ENCODE assay signal across 12 cellular contexts in genomic region chr2:30267161-30267568, GRCh38. TPM values are rescaled to one million over a fixed set of nuclear protein-coding genes. Genes with fewer than 3 reads are reported as not detected.
DNase-seq lines count a peak whose midpoint lies in the region; ATAC-seq, FAIRE-seq and TF ChIP-seq lines count a peak whose summit lies in the region.
"Had no signal": no experiment of that assay in that cellular context is flagged by ENCODE, and none has a peak within 500 bp of the region (broad histone marks: within the 10 kb centered on the region; RNA-seq: fewer than 3 reads in every experiment).

No MANE protein-coding gene starts in this region.

- no peak overlapping the region for H2AK5ac ChIP-seq in H1 (ENCODE audit: low read depth, low read length)

- H3K14ac ChIP-seq in H1 (ENCODE audit: insufficient read length), result no peak overlapping the region

- H2AFZ ChIP-seq in Loucy (ENCODE audit: low read length), result no peak overlapping the region
- 0 out of 2 replicates have a peak overlapping the region, but pooled peaks have one; percentile 11 for H2AFZ ChIP-seq in H1 (ENCODE audit: low read length)

- intact Hi-C loops in posterior vena cava (cut with DNase I) (loop anchor here in 1 of 2 donors (10.0 kb wide), 1 partner anchor 98 kb away; no protein-coding TSS in a partner anchor), psoas muscle (cut with DNase I) (no loop called here)

- no peaks in the 10 kb centered on the region for H3K36me3 ChIP-seq in Loucy (ENCODE audit: insufficient read depth, low read length)
- no peaks in the 10 kb centered on the region for H3K36me3 ChIP-seq in H1 (ENCODE audit: control insufficient read depth in 2 of 4, insufficient read depth in 4 of 4, low read length in 3 of 4)
- H3K36me3 ChIP-seq in psoas muscle (ENCODE audit: insufficient read depth in 1 of 2, low read depth in 1 of 2), result no peaks in the 10 kb centered on the region

- no peak for TF ChIP-seq RAD21 in H1 (IDR thresholded peaks at IDR 0.05 in 1 of 2, conservative IDR thresholded peaks at IDR 0.05 in 1 of 2; ENCODE audit: low read depth in 2 of 2, low read length in 2 of 2)

- no peak for TF ChIP-seq CTCF in Loucy (conservative IDR thresholded peaks at IDR 0.05; ENCODE audit: low read length)
- no peak for TF ChIP-seq CTCF in H1 (IDR thresholded peaks at IDR 0.05; ENCODE audit: control extremely low read depth in 1 of 3, insufficient read depth in 1 of 3, low read depth in 1 of 3, low read length in 3 of 3)
- no peak for TF ChIP-seq CTCF in psoas muscle (IDR thresholded peaks at IDR 0.05)

- H2BK20ac ChIP-seq in H1 (ENCODE audit: low read length), result no peak overlapping the region

- no peak overlapping the region for H4K5ac ChIP-seq in H1 (ENCODE audit: insufficient read length, low read depth, low read length)

- H3F3A ChIP-seq in Loucy (ENCODE audit: low read depth), result no peaks in the 10 kb centered on the region

- no peak overlapping the region for H3K23ac ChIP-seq in H1 (ENCODE audit: insufficient read length)

- no peaks in the 10 kb centered on the region for H3K23me2 ChIP-seq in H1 (ENCODE audit: low read depth, low read length)

- H3K9me3 ChIP-seq in Loucy (ENCODE audit: insufficient read depth, low read depth, low read length), result no peaks in the 10 kb centered on the region
- no peaks in the 10 kb centered on the region for H3K9me3 ChIP-seq in H1 (ENCODE audit: insufficient read depth in 2 of 2, low read depth in 1 of 2, low read length in 1 of 2)
- H3K9me3 ChIP-seq in psoas muscle, result no peaks in the 10 kb centered on the region

- no peak overlapping the region for H3K56ac ChIP-seq in H1 (replicated peaks; ENCODE audit: insufficient read length, low read depth, low read length)

- H4K20me1 ChIP-seq in Loucy (ENCODE audit: insufficient read depth, low read length, poor library complexity, severe bottlenecking), result no peaks in the 10 kb centered on the region
- H4K20me1 ChIP-seq in H1 (replicated peaks in 1 of 2; ENCODE audit: control insufficient read depth in 1 of 2, insufficient read depth in 2 of 2, low read length in 2 of 2), result no peaks in the 10 kb centered on the region

- WGBS in H1 (ENCODE audit: extremely low coverage in 1 of 2, insufficient coverage in 1 of 2, insufficient read length in 1 of 2, insufficient replicate concordance in 2 of 2, low coverage in 1 of 2, low lambda C conversion rate in 2 of 2, missing lambda C conversion rate in 1 of 2), 2 experiments, result 90% methylated on average over 8 of the region's 8 CpGs; no CpG with 5 or more reads in 1 of the 2 experiments
- WGBS in psoas muscle, 3 donors, result 95 to 96% (median 96%) methylated on average over 8 of the region's 8 CpGs

- peak; percentile 17 to 28 for DNase-seq in activated CD4-positive, alpha-beta T cell treated with anti-CD3 and anti-CD28 coated beads, Interleukin-2, amount 50 U/mL, for 4 hours
- DNase-seq in H1 (ENCODE audit: low read depth in 1 of 2, low spot score in 2 of 2) (no peak), cortex of kidney (lab: John Stamatoyannopoulos, UW) (no peak), posterior vena cava (ENCODE audit: low spot score) (no peak), GM19238 (ENCODE audit: insufficient read length, low spot score) (no peak), psoas muscle (no peak)
- DNase-seq in stimulated activated CD4-positive, alpha-beta T cell treated with anti-CD3 and anti-CD28 coated beads, TNF-alpha, amount 100 ng/mL, for 48 hours (ENCODE audit: low read depth in 3 of 3), result peak; percentile 37 to 60 (median 50)
- DNase-seq: effector CD4-positive, alpha-beta T cell; HCEC 1CT; SHP77 had no signal

- no peak overlapping the region for H3K4ac ChIP-seq in H1 (replicated peaks; ENCODE audit: insufficient read length, low read depth, low read length)

- no peaks in the 10 kb centered on the region for H3K9me2 ChIP-seq in Loucy (replicated peaks; ENCODE audit: low read depth, low read length)

- 0 out of 2 replicates have a peak overlapping the region, but pooled peaks have one; percentile 9 for H2BK12ac ChIP-seq in H1 (ENCODE audit: low read depth, low read length)

- H4K8ac ChIP-seq in H1 (ENCODE audit: extremely low read depth, insufficient read depth, low read length), result no peak overlapping the region

- H3K79me1 ChIP-seq in H1 (ENCODE audit: low read depth, low read length), result no peaks in the 10 kb centered on the region

- no peak overlapping the region for H2BK15ac ChIP-seq in H1 (ENCODE audit: low read length)

- H3K18ac ChIP-seq in H1 (ENCODE audit: extremely low read depth, low read length), result no peak overlapping the region

- H3K27ac ChIP-seq in H1 (ENCODE audit: low read depth, low read length) (no peak overlapping the region), psoas muscle (no peak overlapping the region)

- no peak overlapping the region for H2BK120ac ChIP-seq in H1 (replicated peaks; ENCODE audit: low read depth, low read length)

- H4K91ac ChIP-seq in H1 (replicated peaks; ENCODE audit: insufficient read length, low read length), result no peak overlapping the region

- H3K79me2 ChIP-seq in Loucy (ENCODE audit: insufficient read depth, low read length), result no peaks in the 10 kb centered on the region
- H3K79me2 ChIP-seq in H1 (ENCODE audit: control insufficient read depth in 1 of 2, insufficient read depth in 2 of 2, low read length in 2 of 2), result no peaks in the 10 kb centered on the region

- no peak overlapping the region for H2BK5ac ChIP-seq in H1 (ENCODE audit: low read depth, low read length)

- no peak for ATAC-seq in psoas muscle

- FAIRE-seq in H1 (lab: Jason Lieb, UNC), result no peak
- FAIRE-seq: HTR-8/SVneo had no signal

- TF ChIP-seq POLR2A in H1 (IDR thresholded peaks at IDR 0.05; ENCODE audit: control extremely low read depth in 1 of 2, low read depth in 2 of 2, low read length in 2 of 2), result no peak

- peak overlapping the region; percentile 71 for H3K4me2 ChIP-seq in Loucy (ENCODE audit: low read depth, low read length, poor library complexity, severe bottlenecking)
- no peak overlapping the region for H3K4me2 ChIP-seq in H1 (ENCODE audit: insufficient read depth in 1 of 2, low read depth in 2 of 2, low read length in 2 of 2)

- POLR2A ChIA-PET in H1 (lab: Charles Lee; ENCODE audit: partially characterized antibody), result no interaction called here

- H3K9ac ChIP-seq in Loucy (ENCODE audit: low read depth, low read length, poor library complexity, severe bottlenecking), result no peak overlapping the region
- no peak overlapping the region for H3K9ac ChIP-seq in H1 (replicated peaks in 1 of 4; ENCODE audit: extremely low read depth in 1 of 4, low read depth in 3 of 4, low read length in 3 of 4)

- CTCF ChIA-PET in H1 (lab: Charles Lee; ENCODE audit: partially characterized antibody), result interaction anchor here (0.8 to 1.9 kb wide), 4 partner anchors 9 to 59 kb away, joined by 3 to 5 read pairs (median 4); no protein-coding TSS in a partner anchor

- peaks cover 25% of the 10 kb centered on the region for H3K4me1 ChIP-seq in Loucy (ENCODE audit: insufficient read depth, low read length, poor library complexity, severe bottlenecking)
- peaks cover 0 to 5% (median 2%) of the 10 kb centered on the region in 4 experiments; a peak in 3 of 7 replicates for H3K4me1 ChIP-seq in H1 (replicated peaks in 1 of 4; ENCODE audit: control insufficient read depth in 3 of 4, insufficient read depth in 4 of 4, low read length in 3 of 4)
- no peaks in the 10 kb centered on the region for H3K4me1 ChIP-seq in psoas muscle

- H3K27me3 ChIP-seq in Loucy (ENCODE audit: insufficient read depth, low read length, poor library complexity, severe bottlenecking) (no peaks in the 10 kb centered on the region), H1 (replicated peaks in 1 of 4; ENCODE audit: control insufficient read depth in 3 of 4, extremely low read depth in 1 of 4, insufficient read depth in 3 of 4, low read length in 3 of 4) (no peaks in the 10 kb centered on the region), psoas muscle (ENCODE audit: insufficient read depth in 3 of 3, low read length in 2 of 3) (no peaks in the 10 kb centered on the region)

- H3K4me3 ChIP-seq in Loucy (ENCODE audit: low read length, poor library complexity, severe bottlenecking) (no peak overlapping the region), H1 (ENCODE audit: extremely low read depth in 1 of 4, insufficient read depth in 2 of 4, low read depth in 3 of 4, low read length in 4 of 4) (no peak overlapping the region), psoas muscle (no peak overlapping the region)

- TF ChIP-seq EP300 in H1 (IDR thresholded peaks at IDR 0.05; ENCODE audit: borderline replicate concordance in 1 of 2, low read depth in 2 of 2, low read length in 2 of 2), result no peak

TF ChIP-seq in H1, 55 proteins besides CTCF, POLR2A, EP300 and RAD21 (continues in another document):
- TF ChIP-seq KDM4A (IDR thresholded peaks at IDR 0.05; ENCODE audit: low read depth, low read length, severe bottlenecking) (no peak), SUZ12 (IDR thresholded peaks at IDR 0.05; ENCODE audit: low read length) (no peak), BCL11A (IDR thresholded peaks at IDR 0.05; ENCODE audit: low read depth in 2 of 2, low read length in 2 of 2) (no peak), PHF8 (conservative IDR thresholded peaks at IDR 0.05; ENCODE audit: low read depth, low read length) (no peak), SP1 (IDR thresholded peaks at IDR 0.05; ENCODE audit: low read depth, low read length) (no peak), RFX5 (IDR thresholded peaks at IDR 0.05; ENCODE audit: borderline replicate concordance, low read depth, low read length) (no peak)
- TF ChIP-seq, protein P1, sequence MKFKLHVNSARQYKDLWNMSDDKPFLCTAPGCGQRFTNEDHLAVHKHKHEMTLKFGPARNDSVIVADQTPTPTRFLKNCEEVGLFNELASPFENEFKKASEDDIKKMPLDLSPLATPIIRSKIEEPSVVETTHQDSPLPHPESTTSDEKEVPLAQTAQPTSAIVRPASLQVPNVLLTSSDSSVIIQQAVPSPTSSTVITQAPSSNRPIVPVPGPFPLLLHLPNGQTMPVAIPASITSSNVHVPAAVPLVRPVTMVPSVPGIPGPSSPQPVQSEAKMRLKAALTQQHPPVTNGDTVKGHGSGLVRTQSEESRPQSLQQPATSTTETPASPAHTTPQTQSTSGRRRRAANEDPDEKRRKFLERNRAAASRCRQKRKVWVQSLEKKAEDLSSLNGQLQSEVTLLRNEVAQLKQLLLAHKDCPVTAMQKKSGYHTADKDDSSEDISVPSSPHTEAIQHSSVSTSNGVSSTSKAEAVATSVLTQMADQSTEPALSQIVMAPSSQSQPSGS (IDR thresholded peaks at IDR 0.05; ENCODE audit: low read length), result no peak

RNA-seq across cellular contexts. Expression of gene LBH, which starts 35.8 kb away (rescaled TPM):
- total RNA-seq in H1 (2021; fragmentation: NEBNext Ultra II Directional; extraction: Animal tissue kit (Norgen Biotek cat#: 25700)), result 24.6 and 25.7 TPM in 2 replicates
- polyA plus RNA-seq in H1 (2011; rRNA removed) (31.4 and 34.5 TPM in 2 replicates), psoas muscle (10 to 100 TPM in 1 of 3 donors, 1 to 10 TPM in 2; 6.5 to 10.5 (median 9.7) TPM)
- polyA plus RNA-seq in H1 (2011; cell fraction: cytosol; rRNA removed), result 26.7 TPM
- polyA plus RNA-seq in H1 (2011; cell fraction: nucleus; rRNA removed), result 19.9 TPM
- 17.6 to 23.3 TPM (median 20.0 TPM) in 4 replicates for polyA plus RNA-seq in H1 (2012, experiment 1 of 2)
- 20.6 TPM for polyA plus RNA-seq in H1 (2012, experiment 2 of 2)
- 11.9 TPM for polyA plus RNA-seq in H1 (2013, experiment 1 of 2)
- polyA plus RNA-seq in H1 (2013, experiment 2 of 2), result 12.4 TPM
- polyA minus RNA-seq in H1 (2011; rRNA and poly(A)+ RNA removed), result 33.0 and 35.0 TPM in 2 replicates
- 33.3 TPM for polyA minus RNA-seq in H1 (2011; cell fraction: cytosol; rRNA and poly(A)+ RNA removed)
- polyA minus RNA-seq in H1 (2011; cell fraction: nucleus; rRNA and poly(A)+ RNA removed), result 45.6 TPM
- total RNA-seq in posterior vena cava (100 to 1,000 TPM; 104 to 280 TPM), psoas muscle (10 to 100 TPM; 11.1 to 15.5 (median 14.2) TPM)

Comparison
In these comparisons a context has a peak if more than half of its experiments do, and no peak if none do; other contexts are left out.
1. DNase-seq: peak in activated CD4-positive, alpha-beta T cell treated with anti-CD3 and anti-CD28 coated beads, Interleukin-2, amount 50 U/mL, for 4 hours (2 of 2) and stimulated activated CD4-positive, alpha-beta T cell treated with anti-CD3 and anti-CD28 coated beads, TNF-alpha, amount 100 ng/mL, for 48 hours (3 of 3); none in H1 (0 of 2), cortex of kidney (single experiment), posterior vena cava (single experiment), GM19238 (single experiment) and psoas muscle (0 of 2).